Comparison of ENCODE assay signal across 9 cellular contexts in genomic region chr1:20483833-20484525, GRCh38. TPM values are rescaled to one million over a fixed set of nuclear protein-coding genes. Genes with fewer than 3 reads are reported as not detected.
A peak's percentile ranks its signal among the peaks of the same experiment; 100 is the strongest.
DNase-seq lines count a peak whose midpoint lies in the region; ATAC-seq, FAIRE-seq and TF ChIP-seq lines count a peak whose summit lies in the region.
"Had no signal": no experiment of that assay in that cellular context is flagged by ENCODE, and none has a peak within 500 bp of the region (broad histone marks: within the 10 kb centered on the region; RNA-seq: fewer than 3 reads in every experiment).

No MANE protein-coding gene starts in this region.

- peak in 1 of 2 experiments; percentile 19; a peak in 3 of 6 replicates for ATAC-seq in A549
- ATAC-seq in activated naive CD8-positive, alpha-beta T cell treated with anti-CD3 and anti-CD28 coated beads, Interleukin-2, amount 10 ng/mL, durations not matched to agents 7 days and 5 days (ENCODE audit: low read depth): no peak
- no peak for ATAC-seq in activated CD4-positive, CD25-positive, alpha-beta regulatory T cell treated with anti-CD3 and anti-CD28 coated beads, Interleukin-2, amount 50 U/mL, for 24 hours

- peak overlapping the region; percentile 95 for H3K4me3 ChIP-seq in A549

- H3K36me3 Mint-ChIP-seq in activated naive CD8-positive, alpha-beta T cell treated with anti-CD3 and anti-CD28 coated beads, Interleukin-2, amount 10 ng/mL, durations not matched to agents 7 days and 5 days: peaks cover 1% of the 10 kb centered on the region

- no peak for TF ChIP-seq POLR2A in A549 (IDR thresholded peaks at IDR 0.05; ENCODE audit: low read length)
- no peak for TF ChIP-seq POLR2A in erythroblast (IDR thresholded peaks at IDR 0.05; ENCODE audit: low read length)

- TF ChIP-seq EP300 in A549 (IDR thresholded peaks at IDR 0.05): no peak

- peak overlapping the region; percentile 41 for H3K4me3 Mint-ChIP-seq in activated naive CD8-positive, alpha-beta T cell treated with anti-CD3 and anti-CD28 coated beads, Interleukin-2, amount 10 ng/mL, durations not matched to agents 7 days and 5 days

- peaks cover 81% of the 10 kb centered on the region for H3K27me3 Mint-ChIP-seq in activated naive CD8-positive, alpha-beta T cell treated with anti-CD3 and anti-CD28 coated beads, Interleukin-2, amount 10 ng/mL, durations not matched to agents 7 days and 5 days

- 3% methylated on average over 25 of the region's 59 CpGs for WGBS in A549 (ENCODE audit: missing lambda C conversion rate)

- POLR2A ChIA-PET in A549 (lab: Yijun Ruan, JAX): interaction anchor here (1.3 to 3.4 kb wide), 2 partner anchors 7 to 10 kb away, joined by 4 to 21 read pairs; no protein-coding TSS in a partner anchor
- POLR2A ChIA-PET in activated naive CD8-positive, alpha-beta T cell treated with anti-CD3 and anti-CD28 coated beads, Interleukin-2, amount 10 ng/mL, durations not matched to agents 7 days and 5 days (lab: Charles Lee): no interaction called here

- no peak for FAIRE-seq in A549 (lab: Jason Lieb, UNC)
- FAIRE-seq: colon had no signal

- no peaks in the 10 kb centered on the region for H3K9me3 ChIP-seq in A549

- TF ChIP-seq RAD21 in A549 (conservative IDR thresholded peaks at IDR 0.05 in 1 of 2, IDR thresholded peaks at IDR 0.05 in 1 of 2): peak in 1 of 2 experiments; percentile 17; a peak in 1 of 5 replicates

- DNase-seq in A549 (ENCODE audit: low read depth in 1 of 2, low spot score in 1 of 2) (peak in 1 of 2 experiments; percentile 43), GM20000 (ENCODE audit: low spot score) (peak; percentile 54), hypothalamus (lab: John Stamatoyannopoulos, UW) (peak in 31 of 51 donors; percentile 8 to 80 (median 55)), retina (peak; percentile 90), erythroblast (lab: John Stamatoyannopoulos, UW) (no peak), UCSD-AML1 (lab: John Stamatoyannopoulos, UW; ENCODE audit: unreplicated experiment) (no peak)
- DNase-seq in activated naive CD8-positive, alpha-beta T cell treated with anti-CD3 and anti-CD28 coated beads, Interleukin-2, amount 10 ng/mL, durations not matched to agents 7 days and 5 days: no peak

- peak overlapping the region; percentile 98 to 99 for H3K27ac ChIP-seq in A549

- H3K27ac Mint-ChIP-seq in activated naive CD8-positive, alpha-beta T cell treated with anti-CD3 and anti-CD28 coated beads, Interleukin-2, amount 10 ng/mL, durations not matched to agents 7 days and 5 days: no peak overlapping the region

- no peaks in the 10 kb centered on the region for H3K9me3 Mint-ChIP-seq in activated naive CD8-positive, alpha-beta T cell treated with anti-CD3 and anti-CD28 coated beads, Interleukin-2, amount 10 ng/mL, durations not matched to agents 7 days and 5 days

- peaks cover 44% of the 10 kb centered on the region for H3K4me1 ChIP-seq in A549

- H3K4me2 ChIP-seq in A549: peak overlapping the region; percentile 86

- CTCF ChIA-PET in A549 (lab: Yijun Ruan, JAX): interaction anchor here (0.6 to 4.7 kb wide), 17 partner anchors 8 to 271 kb away, joined by 3 to 28 read pairs (median 4); no protein-coding TSS in a partner anchor

- peak; percentile 35; the same call in 2 of the 3 replicates for TF ChIP-seq CTCF in A549 (IDR thresholded peaks at IDR 0.05)
- TF ChIP-seq CTCF in GM20000 (IDR thresholded peaks at IDR 0.05; ENCODE audit: extremely low read depth, missing control alignments): no peak

- H3K4me1 Mint-ChIP-seq in activated naive CD8-positive, alpha-beta T cell treated with anti-CD3 and anti-CD28 coated beads, Interleukin-2, amount 10 ng/mL, durations not matched to agents 7 days and 5 days: peaks cover 7% of the 10 kb centered on the region

TF ChIP-seq in A549, 52 proteins besides CTCF, POLR2A, EP300 and RAD21:
- TF ChIP-seq JUN (IDR thresholded peaks at IDR 0.05): no peak; a peak in 1 of 5 replicates
- no peak for TF ChIP-seq POLR2AphosphoS2 (conservative IDR thresholded peaks at IDR 0.05; ENCODE audit: low read length)
- no peak for TF ChIP-seq ESRRA (IDR thresholded peaks at IDR 0.05; ENCODE audit: borderline replicate concordance, low read length)
- TF ChIP-seq NPAS2 (CRISPR knock-in tag; IDR thresholded peaks at IDR 0.05; ENCODE audit: borderline replicate concordance): no peak
- no peak for TF ChIP-seq ZSCAN20 (CRISPR knock-in tag; IDR thresholded peaks at IDR 0.05)
- no peak for TF ChIP-seq TP53 (CRISPR knock-in tag; IDR thresholded peaks at IDR 0.05)
- no peak for TF ChIP-seq MYC (IDR thresholded peaks at IDR 0.05; ENCODE audit: borderline replicate concordance, low read length)
- peak; percentile 33 for TF ChIP-seq MAX (IDR thresholded peaks at IDR 0.05)
- peak; percentile 38; the same call in 1 of the 2 replicates for TF ChIP-seq E2F6 (IDR thresholded peaks at IDR 0.05; ENCODE audit: borderline replicate concordance, low read depth)

RNA-seq across cellular contexts. Expression of gene CAMK2N1, which starts 2.0 kb away (rescaled TPM):
- polyA plus RNA-seq in A549 (2011; rRNA removed) (38.9 and 49.7 TPM in 2 replicates), A549 (2017; fragmentation: RNase III; extraction: RNeasy Plus Mini Kit Qiagen cat#74134 plus additional on column Dnase treatment) (35.8 to 56.4 TPM (median 55.1 TPM) in 3 replicates)
- 17.8 and 19.6 TPM in 2 replicates for polyA plus RNA-seq in A549 (2012; cell fraction: cytosol; rRNA removed)
- polyA plus RNA-seq in A549 (2012; cell fraction: nucleus; rRNA removed): 4.7 and 5.6 TPM in 2 replicates
- polyA minus RNA-seq in A549 (2011; rRNA and poly(A)+ RNA removed): 11.5 and 12.5 TPM in 2 replicates
- 1 to 10 TPM; 2.8 to 3.0 TPM for total RNA-seq in activated naive CD8-positive, alpha-beta T cell treated with anti-CD3 and anti-CD28 coated beads, Interleukin-2, amount 10 ng/mL, durations not matched to agents 7 days and 5 days

RNA-seq across cellular contexts. Expression of gene MUL1, which starts 24.0 kb away (rescaled TPM):
- polyA plus RNA-seq in A549 (2011; rRNA removed) (20.0 and 22.9 TPM in 2 replicates), A549 (2017; fragmentation: RNase III; extraction: RNeasy Plus Mini Kit Qiagen cat#74134 plus additional on column Dnase treatment) (21.4 to 24.5 TPM (median 24.1 TPM) in 3 replicates)
- 18.5 and 22.8 TPM in 2 replicates for polyA plus RNA-seq in A549 (2012; cell fraction: cytosol; rRNA removed)
- 22.4 and 24.4 TPM in 2 replicates for polyA plus RNA-seq in A549 (2012; cell fraction: nucleus; rRNA removed)
- polyA minus RNA-seq in A549 (2011; rRNA and poly(A)+ RNA removed): 23.7 and 25.6 TPM in 2 replicates
- total RNA-seq in activated naive CD8-positive, alpha-beta T cell treated with anti-CD3 and anti-CD28 coated beads, Interleukin-2, amount 10 ng/mL, durations not matched to agents 7 days and 5 days: 10 to 100 TPM; 17.1 to 19.8 TPM

Comparison
In these comparisons a context has a peak if more than half of its experiments do, and no peak if none do; other contexts are left out.
1. DNase-seq: peak in GM20000 (single experiment), hypothalamus (31 of 51) and retina (single experiment); none in activated naive CD8-positive, alpha-beta T cell treated with anti-CD3 and anti-CD28 coated beads, Interleukin-2, amount 10 ng/mL, durations not matched to agents 7 days and 5 days (single experiment), erythroblast (0 of 2) and UCSD-AML1 (single experiment).